9 cellular contexts compared by ENCODE assay signal in the genomic region with DNA sequence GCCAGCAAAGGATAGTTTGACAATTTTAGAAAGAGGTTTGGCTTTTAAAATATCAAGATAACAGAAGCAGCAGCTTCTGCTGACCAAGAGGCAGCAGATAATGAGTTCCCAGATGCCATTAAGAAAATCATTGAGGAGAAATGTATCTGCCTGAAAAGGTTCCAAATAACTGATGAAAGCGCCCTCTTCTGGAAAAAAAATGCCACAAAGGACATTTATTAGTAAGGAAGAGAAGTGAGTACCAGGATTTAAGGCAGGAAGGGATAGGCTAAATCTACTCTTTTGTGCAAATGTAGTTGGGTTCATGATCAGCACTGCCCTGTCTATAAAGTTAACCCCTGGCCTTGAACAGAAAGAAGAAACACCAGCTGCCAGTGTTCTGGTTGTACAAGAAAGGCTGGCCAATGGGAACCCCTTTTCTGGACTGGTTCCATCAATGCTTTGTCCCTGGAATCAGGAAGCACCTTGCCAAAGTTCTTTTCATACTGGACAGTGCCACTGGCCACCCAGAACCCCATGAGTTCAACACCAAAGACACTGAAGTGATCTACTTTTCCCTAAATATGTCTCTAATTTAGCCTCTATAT. TPM values are rescaled to one million over a fixed set of nuclear protein-coding genes. Genes with fewer than 3 reads are reported as not detected.
A peak's percentile ranks its signal among the peaks of the same experiment; 100 is the strongest.
DNase-seq lines count a peak whose midpoint lies in the region; ATAC-seq and TF ChIP-seq lines count a peak whose summit lies in the region.
"Had no signal": no experiment of that assay in that cellular context is flagged by ENCODE, and none has a peak within 500 bp of the region (broad histone marks: within the 10 kb centered on the region; RNA-seq: fewer than 3 reads in every experiment).

No MANE protein-coding gene starts in this region.

- TF ChIP-seq CTCF in adrenal gland (IDR thresholded peaks at IDR 0.05), result peak in 5 of 6 experiments; percentile 4 to 33 (median 21)
- TF ChIP-seq CTCF in stomach (IDR thresholded peaks at IDR 0.05), result peak in 2 of 7 experiments; percentile 19 to 32

- H3K27me3 ChIP-seq in adrenal gland (no peaks in the 10 kb centered on the region), stomach (no peaks in the 10 kb centered on the region)
- no peaks in the 10 kb centered on the region for H3K27me3 ChIP-seq in effector memory CD4-positive, alpha-beta T cell (replicated peaks; ENCODE audit: control insufficient read depth, insufficient read depth, low read length, poor library complexity, severe bottlenecking)
- H3K27me3 ChIP-seq: pancreas had no signal

- no peak overlapping the region for H3K27ac ChIP-seq in adrenal gland
- peak overlapping the region in 2 of 5 donors; percentile 17 to 22 for H3K27ac ChIP-seq in stomach
- H3K27ac ChIP-seq in effector memory CD4-positive, alpha-beta T cell (ENCODE audit: insufficient read depth, low read length, poor library complexity, severe bottlenecking), result no peak overlapping the region
- H3K27ac ChIP-seq: pancreas had no signal

- intact Hi-C loops in adrenal gland (cut with DNase I) (no loop called here), stomach (cut with DNase I; ENCODE audit: low total_unique reads) (no loop called here)

- 57 to 69% (median 61%) methylated on average over 1 of the region's 1 CpG for WGBS in adrenal gland, 4 donors
- WGBS in stomach, 5 donors, result 32 to 57% (median 48%) methylated on average over 1 of the region's 1 CpG

- no peak overlapping the region for H3K4me3 ChIP-seq in adrenal gland
- no peak overlapping the region for H3K4me3 ChIP-seq in stomach
- H3K4me3 ChIP-seq in effector memory CD4-positive, alpha-beta T cell (ENCODE audit: insufficient read depth, low read depth, low read length, poor library complexity, severe bottlenecking), result no peak overlapping the region
- H3K4me3 ChIP-seq: pancreas had no signal

- H3K4me1 ChIP-seq in adrenal gland (replicated peaks in 1 of 2) (no peaks in the 10 kb centered on the region), stomach (no peaks in the 10 kb centered on the region)
- no peaks in the 10 kb centered on the region for H3K4me1 ChIP-seq in effector memory CD4-positive, alpha-beta T cell (ENCODE audit: control insufficient read depth, insufficient read depth, low read length, poor library complexity, severe bottlenecking)
- H3K4me1 ChIP-seq: pancreas had no signal

- TF ChIP-seq EP300 in stomach (IDR thresholded peaks at IDR 0.05), result no peak

- H3K9me3 ChIP-seq in adrenal gland (replicated peaks in 1 of 3) (no peaks in the 10 kb centered on the region), stomach (no peaks in the 10 kb centered on the region)
- H3K9me3 ChIP-seq in effector memory CD4-positive, alpha-beta T cell (ENCODE audit: control insufficient read depth, low read length), result no peaks in the 10 kb centered on the region
- H3K9me3 ChIP-seq: pancreas had no signal

- H3K36me3 ChIP-seq in adrenal gland (replicated peaks in 1 of 2) (peaks cover 0 to 21% of the 10 kb centered on the region in 2 donors), stomach (peaks cover 7 to 87% (median 72%) of the 10 kb centered on the region in 4 donors)
- peaks cover 7% of the 10 kb centered on the region for H3K36me3 ChIP-seq in effector memory CD4-positive, alpha-beta T cell (ENCODE audit: control insufficient read depth, insufficient read depth, low read length)

- no peak for ATAC-seq in GM18873 (IDR thresholded peaks at IDR 0.05; ENCODE audit: low FRiP score, unreplicated experiment)

- DNase-seq in EL, result peak; percentile 53
- peak; percentile 29 for DNase-seq in LHCN-M2 (ENCODE audit: low read depth)
- DNase-seq in adrenal gland, result peak in 1 of 7 donors; percentile 4
- DNase-seq in lung microvascular endothelial cell (ENCODE audit: low read depth in 2 of 2), result peak; percentile 33 to 39
- no peak for DNase-seq in stomach
- DNase-seq in effector memory CD4-positive, alpha-beta T cell, result no peak
- no peak for DNase-seq in stimulated activated CD4-positive, alpha-beta T cell treated with anti-CD3 and anti-CD28 coated beads, Interleukin-15, amount 100 ng/mL, for 24 hours
- DNase-seq: pancreas had no signal

- TF ChIP-seq POLR2A in adrenal gland (IDR thresholded peaks at IDR 0.05) (no peak), stomach (IDR thresholded peaks at IDR 0.05) (no peak)

RNA-seq across cellular contexts. Expression of gene DHX57, which starts 40.6 kb away (rescaled TPM):
- 15.1 and 16.4 TPM in 2 replicates for total RNA-seq in LHCN-M2 (2014; rRNA removed)
- 9.6 TPM for polyA plus RNA-seq in LHCN-M2 (2012)
- 10 to 100 TPM in 6 of 8 donors, 1 to 10 TPM in 2; 9.4 to 25.3 (median 16.9) TPM for total RNA-seq in adrenal gland
- polyA plus RNA-seq in adrenal gland, result 10 to 100 TPM; 16.9 to 26.1 (median 19.0) TPM
- 9.1 and 10.9 TPM in 2 replicates for total RNA-seq in lung microvascular endothelial cell
- 10 to 100 TPM; 12.2 to 29.9 (median 21.7) TPM for total RNA-seq in stomach
- polyA plus RNA-seq in stomach, result 1 to 10 TPM; 4.1 to 6.7 (median 4.9) TPM

RNA-seq across cellular contexts. Expression of gene MORN2, which starts 40.7 kb away (rescaled TPM):
- total RNA-seq in LHCN-M2 (2014; rRNA removed) (17.8 and 22.0 TPM in 2 replicates), adrenal gland (10 to 100 TPM; 17.0 to 35.5 (median 21.9) TPM), lung microvascular endothelial cell (8.1 and 8.3 TPM in 2 replicates), stomach (10 to 100 TPM in 1 of 5 donors, 1 to 10 TPM in 2, not detected in 2; 1.3 to 14.1 (median 2.6) TPM)
- polyA plus RNA-seq in LHCN-M2 (2012), result 33.7 TPM
- polyA plus RNA-seq in adrenal gland (10 to 100 TPM; 34.1 to 74.1 (median 55.0) TPM), stomach (10 to 100 TPM; 23.0 to 33.1 (median 26.9) TPM)

RNA-seq across cellular contexts. Expression of gene ARHGEF33, which starts 54.6 kb away (rescaled TPM):
- total RNA-seq in LHCN-M2 (2014; rRNA removed) (0.06 and 0.57 TPM in 2 replicates), adrenal gland (1 to 10 TPM in 5 of 8 donors, under 1 TPM in 3; 0.49 to 8.3 (median 1.5) TPM), lung microvascular endothelial cell (under 0.01 TPM in 1 of 2 replicates, not detected in the other), stomach (1 to 10 TPM in 1 of 5 donors, under 1 TPM in 3, not detected in 1; under 0.01 to 2.0 (median 0.73) TPM)
- polyA plus RNA-seq in LHCN-M2 (2012), result 0.12 TPM
- polyA plus RNA-seq in adrenal gland (1 to 10 TPM; 1.5 to 2.1 (median 2.1) TPM), stomach (under 1 TPM; 0.19 to 0.61 (median 0.25) TPM)

RNA-seq across cellular contexts. Expression of gene GEMIN6, which starts 57.1 kb away (rescaled TPM):
- 14.4 and 14.9 TPM in 2 replicates for total RNA-seq in LHCN-M2 (2014; rRNA removed)
- 15.1 TPM for polyA plus RNA-seq in LHCN-M2 (2012)
- total RNA-seq in adrenal gland, result 10 to 100 TPM in 6 of 8 donors, 1 to 10 TPM in 2; 8.8 to 19.5 (median 12.4) TPM
- 10 to 100 TPM; 24.5 to 25.7 (median 25.1) TPM for polyA plus RNA-seq in adrenal gland
- 6.1 and 11.5 TPM in 2 replicates for total RNA-seq in lung microvascular endothelial cell
- total RNA-seq in stomach, result 1 to 10 TPM in 2 of 5 donors, under 1 TPM in 1, not detected in 2; 0.58 to 8.3 (median 4.5) TPM
- 10 to 100 TPM in 2 of 3 donors, 1 to 10 TPM in 1; 7.9 to 14.0 (median 11.8) TPM for polyA plus RNA-seq in stomach

Comparison
In these comparisons a context has a peak if more than half of its experiments do, and no peak if none do; other contexts are left out.
1. DNase-seq: peak in EL (single experiment), LHCN-M2 (single experiment) and lung microvascular endothelial cell (2 of 2); none in stomach (single experiment), effector memory CD4-positive, alpha-beta T cell (0 of 3) and stimulated activated CD4-positive, alpha-beta T cell treated with anti-CD3 and anti-CD28 coated beads, Interleukin-15, amount 100 ng/mL, for 24 hours (single experiment).